In the genomic region with DNA sequence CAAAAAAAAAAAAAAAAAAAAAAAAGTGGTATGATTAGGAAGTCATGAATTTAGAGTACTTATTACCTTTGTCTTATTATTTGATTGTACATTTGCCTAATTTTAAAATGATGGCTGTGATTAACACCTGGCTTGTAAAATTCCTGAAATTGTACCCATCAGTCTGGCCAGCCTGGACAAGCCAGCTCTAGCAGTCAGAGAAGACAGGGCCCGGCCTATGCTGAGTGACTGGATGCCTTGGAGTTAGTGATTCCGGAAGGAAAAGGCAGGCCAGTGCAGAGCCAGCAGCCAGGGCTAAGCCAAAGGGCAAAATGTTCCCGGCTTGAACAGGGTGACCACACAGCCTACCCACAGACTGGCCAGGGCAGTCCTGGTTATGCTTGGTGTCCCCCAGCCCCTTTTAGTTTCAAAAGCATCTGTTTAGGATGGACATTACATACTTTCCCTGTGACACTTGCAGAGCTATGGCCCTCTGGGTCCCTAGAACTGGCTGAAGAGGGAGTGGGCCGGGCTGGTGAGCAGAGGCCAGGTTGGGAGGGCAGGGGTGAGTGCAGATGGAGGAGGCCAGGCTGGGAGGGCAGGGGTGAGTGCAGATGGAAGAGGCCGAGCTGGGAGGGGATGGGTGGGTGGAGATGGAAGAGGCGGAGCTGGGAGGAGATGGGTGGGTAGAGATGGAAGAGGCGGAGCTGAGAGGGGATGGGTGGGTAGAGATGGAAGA, we compare ENCODE assay signal across 1 cellular context.
TF ChIP-seq lines count a peak whose summit lies in the region.

No MANE protein-coding gene starts in this region.

TF ChIP-seq in IMR-90, 13 proteins besides CTCF, POLR2A, EP300 and RAD21:
- TF ChIP-seq MAZ (IDR thresholded peaks at IDR 0.05; ENCODE audit: borderline replicate concordance, low read depth, low read length) (no peak), RFX5 (IDR thresholded peaks at IDR 0.05; ENCODE audit: low read depth, low read length) (no peak), MAFK (IDR thresholded peaks at IDR 0.05; ENCODE audit: low read depth, low read length) (no peak), NFE2L2 (IDR thresholded peaks at IDR 0.05; ENCODE audit: low read depth, low read length) (no peak), MXI1 (IDR thresholded peaks at IDR 0.05; ENCODE audit: borderline replicate concordance, low read depth, low read length) (no peak), SMC3 (IDR thresholded peaks at IDR 0.05; ENCODE audit: low read depth, low read length) (no peak), BHLHE40 (IDR thresholded peaks at IDR 0.05; ENCODE audit: low read depth, low read length) (no peak), CHD1 (IDR thresholded peaks at IDR 0.05; ENCODE audit: low read depth, low read length) (no peak)
- TF ChIP-seq, protein P1, sequence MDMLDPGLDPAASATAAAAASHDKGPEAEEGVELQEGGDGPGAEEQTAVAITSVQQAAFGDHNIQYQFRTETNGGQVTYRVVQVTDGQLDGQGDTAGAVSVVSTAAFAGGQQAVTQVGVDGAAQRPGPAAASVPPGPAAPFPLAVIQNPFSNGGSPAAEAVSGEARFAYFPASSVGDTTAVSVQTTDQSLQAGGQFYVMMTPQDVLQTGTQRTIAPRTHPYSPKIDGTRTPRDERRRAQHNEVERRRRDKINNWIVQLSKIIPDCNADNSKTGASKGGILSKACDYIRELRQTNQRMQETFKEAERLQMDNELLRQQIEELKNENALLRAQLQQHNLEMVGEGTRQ (IDR thresholded peaks at IDR 0.05; ENCODE audit: low read depth, low read length): no peak
TF ChIP-seq in IMR-90: peak in this region for 0.
